20 cellular contexts compared by ENCODE assay signal in genomic region chr7:29449569-29450260, GRCh38.
A peak's percentile ranks its signal among the peaks of the same experiment; 100 is the strongest.
DNase-seq lines count a peak whose midpoint lies in the region; ATAC-seq, FAIRE-seq and TF ChIP-seq lines count a peak whose summit lies in the region.
"Had no signal": no experiment of that assay in that cellular context is flagged by ENCODE, and none has a peak within 500 bp of the region (broad histone marks: within the 10 kb centered on the region; RNA-seq: fewer than 3 reads in every experiment).

No MANE protein-coding gene starts in this region.

- intact Hi-C loops in Panc1 (cut with micrococcal nuclease; ENCODE audit: unreplicated experiment) (no loop called here), left lung (cut with DNase I) (no loop called here)

- CTCF ChIA-PET in Panc1 (lab: Charles Lee) = no interaction called here

- TF ChIP-seq CTCF in Panc1 (IDR thresholded peaks at IDR 0.05) = no peak
- TF ChIP-seq CTCF in left lung (IDR thresholded peaks at IDR 0.05) = no peak

- POLR2A ChIA-PET in Panc1 (lab: Charles Lee) = no interaction called here

- FAIRE-seq in urothelium cell line (lab: Jason Lieb, UNC) = peak; percentile 13

- H3K9me3 ChIP-seq in Panc1 (ENCODE audit: control insufficient read depth, insufficient read depth, low read depth, low read length) = no peaks in the 10 kb centered on the region
- no peaks in the 10 kb centered on the region for H3K9me3 ChIP-seq in left lung
- H3K9me3 ChIP-seq: MG63, SK-N-SH, thoracic aorta had no signal

- H3K27me3 ChIP-seq in Panc1 (ENCODE audit: control insufficient read depth, insufficient read depth, low read length) (peaks cover 2% of the 10 kb centered on the region), left lung (no peaks in the 10 kb centered on the region)
- H3K27me3 ChIP-seq: MG63 had no signal

- H3K4me3 ChIP-seq in Panc1 (ENCODE audit: low read depth in 2 of 2, low read length in 2 of 2) (no peak overlapping the region), left lung (no peak overlapping the region)
- H3K4me3 ChIP-seq: MG63, thoracic aorta had no signal

- BruUV-seq in Panc1 (replicated peaks; lab: Mats Ljungman, UMichigan) = no TSS peak

- H3K36me3 ChIP-seq in Panc1 (ENCODE audit: control insufficient read depth, insufficient read depth, low read length) (no peaks in the 10 kb centered on the region), left lung (no peaks in the 10 kb centered on the region)
- H3K36me3 ChIP-seq: MG63, thoracic aorta had no signal

- in situ Hi-C loops in Panc1 (cut with HindIII; ENCODE audit: low pct_unique_long_range_greater_than_20kb, low sequenced_read_pairs) = no loop called here

- 0 out of 2 replicates have a peak, but pooled peaks cover 3% of the 10 kb centered on the region for H3K4me1 ChIP-seq in Panc1 (ENCODE audit: control insufficient read depth, insufficient read depth, low read length)
- H3K4me1 ChIP-seq in left lung = no peaks in the 10 kb centered on the region

- peak; percentile 38; the same call in 1 of the 2 replicates for ATAC-seq in Panc1
- ATAC-seq in left lung = peak; percentile 14

- DNase-seq in SIG-M5 treated with dmso at 0.1 percent for 504 hours (lab: John Stamatoyannopoulos, UW; ENCODE audit: unreplicated experiment) (peak; percentile 40), SIG-M5 (lab: John Stamatoyannopoulos, UW) (no peak), Panc1 (ENCODE audit: low read depth, low spot score) (peak; percentile 20), left lung (no peak), urothelium cell line (ENCODE audit: low spot score) (no peak), GF-D8 (lab: John Stamatoyannopoulos, UW) (no peak), GOT3 (lab: John Stamatoyannopoulos, UW) (no peak)
- DNase-seq in stimulated activated CD4-positive, alpha-beta T cell treated with anti-CD3 and anti-CD28 coated beads, Interleukin-4, amount 100 ng/mL, for 4 hours = no peak
- DNase-seq: 8988T; activated CD4-positive, alpha-beta T cell treated with anti-CD3 and anti-CD28 coated beads for 4 hours; activated CD8-positive, alpha-beta memory T cell treated with anti-CD3 and anti-CD28 coated beads, Interleukin-2, amount 50 U/mL, for 48 hours; activated naive CD4-positive, alpha-beta T cell; CD4-positive, CD25-positive, alpha-beta regulatory T cell; HFFc6; hippocampal formation; MG63; NCI-H524 treated with DMSO at 0.1 percent for 48 hours; SK-N-SH; T-helper 9 cell had no signal

- H3K27ac ChIP-seq in Panc1 (ENCODE audit: low read length) = no peak overlapping the region
- H3K27ac ChIP-seq in left lung = no peak overlapping the region
- H3K27ac ChIP-seq: thoracic aorta had no signal

Comparison
In these comparisons a context has a peak if more than half of its experiments do, and no peak if none do; other contexts are left out.
1. DNase-seq: peak in SIG-M5 treated with dmso at 0.1 percent for 504 hours (single experiment) and Panc1 (single experiment); none in SIG-M5 (single experiment), left lung (0 of 2), urothelium cell line (single experiment), GF-D8 (single experiment), GOT3 (single experiment) and stimulated activated CD4-positive, alpha-beta T cell treated with anti-CD3 and anti-CD28 coated beads, Interleukin-4, amount 100 ng/mL, for 4 hours (0 of 2).